16 cellular contexts compared by ENCODE assay signal in genomic region chr4:7298601-7299000, GRCh38.
DNase-seq lines count a peak whose midpoint lies in the region; ATAC-seq and TF ChIP-seq lines count a peak whose summit lies in the region.
"Had no signal": no experiment of that assay in that cellular context is flagged by ENCODE, and none has a peak within 500 bp of the region (broad histone marks: within the 10 kb centered on the region; RNA-seq: fewer than 3 reads in every experiment).

No MANE protein-coding gene starts in this region.

- no peak overlapping the region for H3K27ac ChIP-seq in BLaER1
- H3K27ac ChIP-seq in WERI-Rb-1, result peak overlapping the region; percentile 88
- H3K27ac ChIP-seq: KMS-11 had no signal

- peak overlapping the region; percentile 23 for H3K4me3 Mint-ChIP-seq in neural crest cell
- H3K4me3 Mint-ChIP-seq: CD4-positive, alpha-beta T cell; GM23338; H9; IgD-negative memory B cell had no signal

- no peaks in the 10 kb centered on the region for H3K27me3 Mint-ChIP-seq in neural crest cell (ENCODE audit: low read depth)

- no peak overlapping the region for H3K4me3 ChIP-seq in BLaER1
- peak overlapping the region; percentile 0; the same call in 1 of the 2 replicates for H3K4me3 ChIP-seq in WERI-Rb-1 (ENCODE audit: low read depth, low read length)
- H3K4me3 ChIP-seq: GM23338 had no signal

- no peaks in the 10 kb centered on the region for H4K20me1 ChIP-seq in BLaER1

- peak overlapping the region; percentile 85 for H3K4me2 ChIP-seq in BLaER1
- H3K4me2 ChIP-seq: GM23338, KMS-11 had no signal

- DNase-seq in NCI-H2227 (lab: John Stamatoyannopoulos, UW; ENCODE audit: unreplicated experiment), result peak; percentile 2
- DNase-seq in NCI-H2227 treated with DMSO at 0.1 percent for 48 hours (lab: John Stamatoyannopoulos, UW), result no peak
- no peak for DNase-seq in WERI-Rb-1
- no peak for DNase-seq in neural crest cell (ENCODE audit: low read depth, low spot score)
- DNase-seq in activated T-cell treated with anti-CD3 and anti-CD28 coated beads for 4 hours, result no peak
- DNase-seq: CD4-positive, alpha-beta T cell; H9; MM.1S; NCI-H2029; NK-92 treated with Interleukin-12 subunit alpha and Interleukin-12 subunit beta, amount 100 ng/mL, for 24 hours; PC-3 had no signal

- H3K27ac Mint-ChIP-seq in neural crest cell (ENCODE audit: unreplicated experiment), result no peak overlapping the region
- H3K27ac Mint-ChIP-seq: CD4-positive, alpha-beta T cell had no signal

- H3K9me3 ChIP-seq in BLaER1 (no peaks in the 10 kb centered on the region), WERI-Rb-1 (ENCODE audit: severe bottlenecking) (no peaks in the 10 kb centered on the region)

- H3K9ac ChIP-seq in BLaER1, result peak overlapping the region; percentile 41; the same call in 1 of the 2 replicates
- H3K9ac ChIP-seq: KMS-11 had no signal

- H3K36me3 ChIP-seq in BLaER1 (no peaks in the 10 kb centered on the region), WERI-Rb-1 (peaks cover 36% of the 10 kb centered on the region)

- peaks cover 44% of the 10 kb centered on the region for H3K4me1 Mint-ChIP-seq in neural crest cell

- no peaks in the 10 kb centered on the region for H3K9me3 Mint-ChIP-seq in neural crest cell
- H3K9me3 Mint-ChIP-seq: CD4-positive, alpha-beta T cell; GM23338; H9 had no signal

- no peaks in the 10 kb centered on the region for H3K27me3 ChIP-seq in BLaER1
- no peaks in the 10 kb centered on the region for H3K27me3 ChIP-seq in WERI-Rb-1 (ENCODE audit: insufficient read depth, low read depth, severe bottlenecking)

- ATAC-seq in GM19455 (IDR thresholded peaks at IDR 0.05; ENCODE audit: unreplicated experiment), result no peak
- ATAC-seq: PC-3 had no signal

- H3K36me3 Mint-ChIP-seq in neural crest cell (ENCODE audit: low read depth), result no peaks in the 10 kb centered on the region
- H3K36me3 Mint-ChIP-seq: IgD-negative memory B cell had no signal

- peaks cover 79% of the 10 kb centered on the region for H3K4me1 ChIP-seq in BLaER1

- TF ChIP-seq CTCF in WERI-Rb-1 (IDR thresholded peaks at IDR 0.05; ENCODE audit: low read depth, low read length) (no peak), neural crest cell (conservative IDR thresholded peaks at IDR 0.05) (no peak)
